Comparison of ENCODE assay signal across 21 cellular contexts in genomic region chr11:117195761-117196160, GRCh38. TPM values are rescaled to one million over a fixed set of nuclear protein-coding genes. Genes with fewer than 3 reads are reported as not detected.
DNase-seq lines count a peak whose midpoint lies in the region; ATAC-seq and TF ChIP-seq lines count a peak whose summit lies in the region.
"Had no signal": no experiment of that assay in that cellular context is flagged by ENCODE, and none has a peak within 500 bp of the region (broad histone marks: within the 10 kb centered on the region; RNA-seq: fewer than 3 reads in every experiment).

No MANE protein-coding gene starts in this region.

- peak; percentile 37 for DNase-seq in CD14-positive monocyte (ENCODE audit: low spot score)
- no peak for DNase-seq in effector memory CD8-positive, alpha-beta T cell
- DNase-seq in natural killer cell: no peak
- no peak for DNase-seq in HCEC 1CT
- DNase-seq in NCI-H345 treated with DMSO at 0.1 percent for 48 hours (lab: John Stamatoyannopoulos, UW; ENCODE audit: unreplicated experiment): no peak
- DNase-seq: activated CD4-positive, alpha-beta T cell treated with anti-CD3 and anti-CD28 coated beads for 4 hours; activated naive CD4-positive, alpha-beta T cell; activated T-cell treated with anti-CD3 and anti-CD28 coated beads, Interleukin-2, amount 50 U/mL, for 4 hours; amniotic stem cell; DMS 273 treated with DMSO at 0.1 percent for 48 hours; effector CD8-positive, alpha-beta T cell; EL; foreskin fibroblast; GM23248; head of caudate nucleus; NCI-H510A; stimulated activated CD8-positive, alpha-beta memory T cell treated with anti-CD3 and anti-CD28 coated beads, Interleukin-4, amount 100 ng/mL, for 48 hours had no signal

- TF ChIP-seq CTCF in CD14-positive monocyte (IDR thresholded peaks at IDR 0.05) (no peak), natural killer cell (IDR thresholded peaks at IDR 0.05) (no peak)

- H3K9me3 Mint-ChIP-seq in CD14-positive monocyte: peaks cover 0 to 3% (median 0%) of the 10 kb centered on the region in 7 donors
- no peaks in the 10 kb centered on the region for H3K9me3 Mint-ChIP-seq in IgD-negative memory B cell
- H3K9me3 Mint-ChIP-seq in effector memory CD8-positive, alpha-beta T cell: no peaks in the 10 kb centered on the region
- no peaks in the 10 kb centered on the region for H3K9me3 Mint-ChIP-seq in natural killer cell
- H3K9me3 Mint-ChIP-seq: activated T-cell treated with anti-CD3 and anti-CD28 coated beads, Interleukin-2, amount 50 U/mL, for 4 hours had no signal

- H3K4me1 Mint-ChIP-seq in CD14-positive monocyte (peaks cover 28% of the 10 kb centered on the region), IgD-negative memory B cell (peaks cover 8 to 15% (median 13%) of the 10 kb centered on the region in 3 donors), natural killer cell (peaks cover 0 to 10% of the 10 kb centered on the region in 2 donors)
- peaks cover 4% of the 10 kb centered on the region in 2 donors for H3K4me1 Mint-ChIP-seq in effector memory CD8-positive, alpha-beta T cell (ENCODE audit: low read depth in 2 of 2)

- H3K27ac Mint-ChIP-seq in CD14-positive monocyte: peak overlapping the region in 6 of 7 donors; percentile 7 to 88 (median 82)
- peak overlapping the region in 2 of 3 donors; percentile 73 to 86 for H3K27ac Mint-ChIP-seq in IgD-negative memory B cell
- H3K27ac Mint-ChIP-seq in effector memory CD8-positive, alpha-beta T cell: peak overlapping the region; percentile 6 to 30
- H3K27ac Mint-ChIP-seq in natural killer cell: peak overlapping the region; percentile 40 to 59

- intact Hi-C loops in CD14-positive monocyte (cut with micrococcal nuclease) (no loop called here), natural killer cell (cut with micrococcal nuclease) (no loop called here)

- peaks cover 3 to 7% (median 4%) of the 10 kb centered on the region in 3 donors for H3K27me3 Mint-ChIP-seq in CD14-positive monocyte (ENCODE audit: low read depth in 3 of 3)
- no peaks in the 10 kb centered on the region for H3K27me3 Mint-ChIP-seq in IgD-negative memory B cell
- no peaks in the 10 kb centered on the region for H3K27me3 Mint-ChIP-seq in effector memory CD8-positive, alpha-beta T cell
- no peaks in the 10 kb centered on the region for H3K27me3 Mint-ChIP-seq in natural killer cell (ENCODE audit: low read depth in 2 of 2)

- ATAC-seq in effector memory CD8-positive, alpha-beta T cell (replicated peaks): no peak
- ATAC-seq in natural killer cell (no peak), GM21381 (IDR thresholded peaks at IDR 0.05; ENCODE audit: unreplicated experiment) (no peak)
- ATAC-seq: activated T-cell treated with anti-CD3 and anti-CD28 coated beads, Interleukin-2, amount 50 U/mL, for 4 hours; GM12878; SK-N-SH treated with all-trans-retinoic acid at 6 μM for 48 hours had no signal

- H3K4me3 Mint-ChIP-seq in CD14-positive monocyte: no peak overlapping the region
- H3K4me3 Mint-ChIP-seq in IgD-negative memory B cell: no peak overlapping the region
- no peak overlapping the region for H3K4me3 Mint-ChIP-seq in effector memory CD8-positive, alpha-beta T cell
- H3K4me3 Mint-ChIP-seq in natural killer cell: no peak overlapping the region
- H3K4me3 Mint-ChIP-seq: activated T-cell treated with anti-CD3 and anti-CD28 coated beads, Interleukin-2, amount 50 U/mL, for 4 hours had no signal

- peaks cover 68 to 85% of the 10 kb centered on the region in 2 donors for H3K36me3 Mint-ChIP-seq in CD14-positive monocyte
- peaks cover 9% of the 10 kb centered on the region for H3K36me3 Mint-ChIP-seq in IgD-negative memory B cell
- H3K36me3 Mint-ChIP-seq in effector memory CD8-positive, alpha-beta T cell (ENCODE audit: insufficient read depth): peaks cover 21% of the 10 kb centered on the region
- H3K36me3 Mint-ChIP-seq in natural killer cell: no peaks in the 10 kb centered on the region

RNA-seq across cellular contexts. Expression of gene TAGLN, which starts 3.4 kb away (rescaled TPM):
- polyA plus RNA-seq in CD14-positive monocyte: 1 to 10 TPM; 3.6 to 4.0 TPM
- 1.6 TPM for polyA plus RNA-seq in IgD-negative memory B cell
- 10 to 100 TPM in 1 of 3 donors, 1 to 10 TPM in 2; 8.2 to 18.0 (median 8.3) TPM for total RNA-seq in natural killer cell

RNA-seq across cellular contexts. Expression of gene SIDT2, which starts 17.2 kb away (rescaled TPM):
- polyA plus RNA-seq in CD14-positive monocyte: 10 to 100 TPM; 21.8 to 41.8 TPM
- polyA plus RNA-seq in IgD-negative memory B cell: 61.0 TPM
- total RNA-seq in natural killer cell: 100 to 1,000 TPM in 1 of 3 donors, 10 to 100 TPM in 2; 80.0 to 111 (median 82.0) TPM

RNA-seq across cellular contexts. Expression of gene PCSK7, which starts 36.1 kb away (rescaled TPM):
- polyA plus RNA-seq in CD14-positive monocyte: 1 to 10 TPM; 6.1 to 9.5 TPM
- polyA plus RNA-seq in IgD-negative memory B cell: 68.1 TPM
- 100 to 1,000 TPM; 397 to 471 (median 441) TPM for total RNA-seq in natural killer cell

RNA-seq across cellular contexts. Expression of gene RNF214, which starts 36.7 kb away (rescaled TPM):
- 1 to 10 TPM; 6.4 to 7.8 TPM for polyA plus RNA-seq in CD14-positive monocyte
- 12.5 TPM for polyA plus RNA-seq in IgD-negative memory B cell
- 10 to 100 TPM; 13.7 to 20.7 (median 17.3) TPM for total RNA-seq in natural killer cell

RNA-seq across cellular contexts. Expression of gene PAFAH1B2, which starts 51.7 kb away (rescaled TPM):
- polyA plus RNA-seq in CD14-positive monocyte (10 to 100 TPM; 23.7 to 25.1 TPM), IgD-negative memory B cell (20.6 TPM)
- 10 to 100 TPM; 46.1 to 71.0 (median 58.8) TPM for total RNA-seq in natural killer cell

Comparison
In these comparisons a context has a peak if more than half of its experiments do, and no peak if none do; other contexts are left out.
1. H3K27ac Mint-ChIP-seq: peak in every context shown above with its lines; median percentile 82 in CD14-positive monocyte; 80 in IgD-negative memory B cell; 50 in natural killer cell; 18 in effector memory CD8-positive, alpha-beta T cell.